Comparison of ENCODE assay signal across 11 cellular contexts in the genomic region with DNA sequence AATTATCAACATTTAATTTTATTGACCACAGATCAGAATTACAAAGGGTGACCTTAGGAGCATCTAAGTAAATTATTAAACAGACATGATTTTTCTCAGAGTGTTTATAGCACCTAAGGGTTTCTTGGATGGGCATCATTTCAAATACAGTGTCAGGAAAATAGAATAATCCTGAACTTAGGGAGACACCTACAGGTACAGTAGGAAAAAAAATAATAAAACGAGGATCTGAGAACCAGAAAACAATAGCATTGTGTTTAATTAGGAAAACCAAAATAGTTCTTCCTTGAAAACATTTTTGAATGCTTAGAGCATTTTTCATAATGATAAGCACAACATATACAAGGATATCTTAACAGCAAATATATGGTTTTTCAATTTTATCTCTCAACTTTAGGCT. TPM values are rescaled to one million over a fixed set of nuclear protein-coding genes. Genes with fewer than 3 reads are reported as not detected.
DNase-seq lines count a peak whose midpoint lies in the region; ATAC-seq, FAIRE-seq and TF ChIP-seq lines count a peak whose summit lies in the region.
"Had no signal": no experiment of that assay in that cellular context is flagged by ENCODE, and none has a peak within 500 bp of the region (broad histone marks: within the 10 kb centered on the region; RNA-seq: fewer than 3 reads in every experiment).

No MANE protein-coding gene starts in this region.

- H3K9ac ChIP-seq in OCI-LY3 (ENCODE audit: low read length) (no peak overlapping the region), endothelial cell of umbilical vein (replicated peaks; ENCODE audit: extremely low read depth, insufficient read depth, low read length) (no peak overlapping the region)
- H3K9ac ChIP-seq: BLaER1 treated with 17β-estradiol and CSF1 and Interleukin-3, amounts not matched to agents 10 nM and 100 nM had no signal

- H3K27ac ChIP-seq in A549: no peak overlapping the region
- no peak overlapping the region for H3K27ac ChIP-seq in OCI-LY3 (ENCODE audit: low read length)
- no peak overlapping the region for H3K27ac ChIP-seq in endothelial cell of umbilical vein (ENCODE audit: insufficient read depth, low read depth, low read length)
- H3K27ac ChIP-seq: BLaER1 treated with 17β-estradiol and CSF1 and Interleukin-3, amounts not matched to agents 10 nM and 100 nM had no signal

- no peak for TF ChIP-seq EP300 in A549 (IDR thresholded peaks at IDR 0.05)

- BruUV-seq in endothelial cell of umbilical vein (replicated peaks; lab: Mats Ljungman, UMichigan): no TSS peak

- ATAC-seq in A549 (no peak), GM18870 (IDR thresholded peaks at IDR 0.05; ENCODE audit: unreplicated experiment) (no peak)

- H3K79me2 ChIP-seq in OCI-LY3 (ENCODE audit: low read length) (no peaks in the 10 kb centered on the region), endothelial cell of umbilical vein (ENCODE audit: control insufficient read depth, insufficient read depth, low read length) (no peaks in the 10 kb centered on the region)

- H3K9me3 ChIP-seq in A549: no peaks in the 10 kb centered on the region
- no peaks in the 10 kb centered on the region for H3K9me3 ChIP-seq in OCI-LY3 (ENCODE audit: insufficient read depth, low read length)
- no peaks in the 10 kb centered on the region for H3K9me3 ChIP-seq in endothelial cell of umbilical vein (replicated peaks; ENCODE audit: control insufficient read depth, insufficient read depth, low read length)
- H3K9me3 ChIP-seq: BLaER1 treated with 17β-estradiol and CSF1 and Interleukin-3, amounts not matched to agents 10 nM and 100 nM had no signal

- peak; percentile 57 to 66 for TF ChIP-seq RAD21 in A549 (conservative IDR thresholded peaks at IDR 0.05 in 1 of 2, IDR thresholded peaks at IDR 0.05 in 1 of 2)

- 0% methylated on average over 1 of the region's 1 CpG for WGBS in A549 (ENCODE audit: missing lambda C conversion rate)

- CTCF ChIA-PET in A549 (lab: Yijun Ruan, JAX) (interaction anchor here (1.7 kb wide), 1 partner anchor 1643 kb away, joined by 5 read pairs; no protein-coding TSS in a partner anchor), endothelial cell of umbilical vein (lab: Charles Lee) (interaction anchor here (1.1 kb wide), 1 partner anchor 10 kb away, joined by 3 read pairs; no protein-coding TSS in a partner anchor)

- no peaks in the 10 kb centered on the region for H3K27me3 ChIP-seq in OCI-LY3 (ENCODE audit: low read depth, low read length)
- H3K27me3 ChIP-seq in endothelial cell of umbilical vein (ENCODE audit: control insufficient read depth in 2 of 2, insufficient read depth in 2 of 2, low read length in 2 of 2): no peaks in the 10 kb centered on the region
- H3K27me3 ChIP-seq: BLaER1 treated with 17β-estradiol and CSF1 and Interleukin-3, amounts not matched to agents 10 nM and 100 nM had no signal

- no peak for TF ChIP-seq POLR2A in A549 (IDR thresholded peaks at IDR 0.05; ENCODE audit: low read length)
- no peak for TF ChIP-seq POLR2A in H54 (IDR thresholded peaks at IDR 0.05; ENCODE audit: low read depth, low read length)
- TF ChIP-seq POLR2A in endothelial cell of umbilical vein (IDR thresholded peaks at IDR 0.05; ENCODE audit: low read depth, low read length): no peak

- DNase-seq in A549 (ENCODE audit: low read depth in 1 of 2, low spot score in 1 of 2): peak; percentile 4
- DNase-seq in H54 (ENCODE audit: insufficient read length, low spot score): no peak
- DNase-seq in endothelial cell of umbilical vein (ENCODE audit: low read depth, low spot score): peak; percentile 14
- DNase-seq in HuH-7 (ENCODE audit: low spot score): no peak
- DNase-seq in activated CD4-positive, alpha-beta T cell treated with anti-CD3 and anti-CD28 coated beads, Interleukin-2, amount 50 U/mL, for 4 hours: no peak
- DNase-seq in NCI-H128 (lab: John Stamatoyannopoulos, UW; ENCODE audit: unreplicated experiment): no peak
- DNase-seq: cortex of kidney had no signal

- no peak overlapping the region for H3K4me2 ChIP-seq in A549
- no peak overlapping the region for H3K4me2 ChIP-seq in OCI-LY3 (ENCODE audit: low read length)
- no peak overlapping the region for H3K4me2 ChIP-seq in endothelial cell of umbilical vein (ENCODE audit: insufficient read depth, low read length)
- H3K4me2 ChIP-seq: BLaER1 treated with 17β-estradiol and CSF1 and Interleukin-3, amounts not matched to agents 10 nM and 100 nM had no signal

- H3K4me1 ChIP-seq in A549: no peaks in the 10 kb centered on the region
- no peaks in the 10 kb centered on the region for H3K4me1 ChIP-seq in OCI-LY3 (ENCODE audit: low read length)
- H3K4me1 ChIP-seq in endothelial cell of umbilical vein (ENCODE audit: control insufficient read depth, extremely low read depth, insufficient read depth, low read length): no peaks in the 10 kb centered on the region
- H3K4me1 ChIP-seq: BLaER1 treated with 17β-estradiol and CSF1 and Interleukin-3, amounts not matched to agents 10 nM and 100 nM had no signal

- H4K20me1 ChIP-seq in OCI-LY3 (ENCODE audit: insufficient read depth, low read length) (no peaks in the 10 kb centered on the region), endothelial cell of umbilical vein (replicated peaks; ENCODE audit: control insufficient read depth, extremely low read depth, insufficient read depth, low read length) (no peaks in the 10 kb centered on the region)
- H4K20me1 ChIP-seq: BLaER1 treated with 17β-estradiol and CSF1 and Interleukin-3, amounts not matched to agents 10 nM and 100 nM had no signal

- no peak for FAIRE-seq in A549 (lab: Jason Lieb, UNC)
- peak; percentile 69 for FAIRE-seq in H54 (lab: Jason Lieb, UNC)
- no peak for FAIRE-seq in endothelial cell of umbilical vein (lab: Jason Lieb, UNC)
- FAIRE-seq: GM12892 had no signal

- no peaks in the 10 kb centered on the region for H3K9me1 ChIP-seq in endothelial cell of umbilical vein (replicated peaks; ENCODE audit: control insufficient read depth, extremely low read depth, insufficient read depth, low read length)

- POLR2A ChIA-PET in A549 (lab: Yijun Ruan, JAX): no interaction called here
- POLR2A ChIA-PET in endothelial cell of umbilical vein (lab: Charles Lee): no interaction called here

- dilution Hi-C loops in endothelial cell of umbilical vein (cut with MboI; ENCODE audit: extremely low pct_ligation_motif_present, low sequenced_read_pairs): no loop called here

- intact Hi-C loops in endothelial cell of umbilical vein (cut with micrococcal nuclease): loop anchor here (1.0 to 5.0 kb wide), 3 partner anchors 232 to 1636 kb away; no protein-coding TSS in a partner anchor

- no peaks in the 10 kb centered on the region for H3K36me3 ChIP-seq in OCI-LY3 (replicated peaks; ENCODE audit: low read depth, low read length)
- no peaks in the 10 kb centered on the region for H3K36me3 ChIP-seq in endothelial cell of umbilical vein (ENCODE audit: control insufficient read depth in 2 of 2, extremely low read depth in 1 of 2, insufficient read depth in 2 of 2, low read length in 2 of 2)

- TF ChIP-seq CTCF in A549 (IDR thresholded peaks at IDR 0.05): peak; percentile 54
- TF ChIP-seq CTCF in OCI-LY3 (IDR thresholded peaks at IDR 0.05; ENCODE audit: low read depth, low read length): peak; percentile 41
- TF ChIP-seq CTCF in endothelial cell of umbilical vein (IDR thresholded peaks at IDR 0.05; ENCODE audit: extremely low read depth in 1 of 2, insufficient read depth in 1 of 2, low read depth in 1 of 2, low read length in 2 of 2): no peak

- H2AFZ ChIP-seq in OCI-LY3 (ENCODE audit: low read depth, low read length) (no peak overlapping the region), endothelial cell of umbilical vein (ENCODE audit: low read depth, low read length) (no peak overlapping the region)

- no peak overlapping the region for H3K4me3 ChIP-seq in A549
- H3K4me3 ChIP-seq in OCI-LY3 (ENCODE audit: low read length): no peak overlapping the region
- no peak overlapping the region for H3K4me3 ChIP-seq in endothelial cell of umbilical vein (replicated peaks in 1 of 3; ENCODE audit: insufficient read depth in 1 of 3, low read depth in 1 of 3, low read length in 3 of 3)
- H3K4me3 ChIP-seq: BLaER1 treated with 17β-estradiol and CSF1 and Interleukin-3, amounts not matched to agents 10 nM and 100 nM had no signal

TF ChIP-seq in A549, 52 proteins besides CTCF, POLR2A, EP300 and RAD21 (continues in another document):
- peak; percentile 40; the same call in 2 of the 3 replicates for TF ChIP-seq SMC3 (IDR thresholded peaks at IDR 0.05)

TF ChIP-seq in endothelial cell of umbilical vein, 7 proteins besides CTCF, POLR2A, EP300 and RAD21 (continues in another document):
- TF ChIP-seq MYC (IDR thresholded peaks at IDR 0.05; ENCODE audit: low read depth, low read length): no peak

RNA-seq across cellular contexts. Expression of gene MMUT, which starts 39.2 kb away (rescaled TPM):
- polyA plus RNA-seq in A549 (2011; rRNA removed) (11.5 and 14.3 TPM in 2 replicates), A549 (2017; fragmentation: RNase III; extraction: RNeasy Plus Mini Kit Qiagen cat#74134 plus additional on column Dnase treatment) (6.4 to 6.8 TPM (median 6.6 TPM) in 3 replicates), endothelial cell of umbilical vein (6.6 and 7.8 TPM in 2 replicates)
- 1.9 and 2.3 TPM in 2 replicates for polyA plus RNA-seq in A549 (2012; cell fraction: cytosol; rRNA removed)
- 2.1 and 3.3 TPM in 2 replicates for polyA plus RNA-seq in A549 (2012; cell fraction: nucleus; rRNA removed)
- polyA minus RNA-seq in A549 (2011; rRNA and poly(A)+ RNA removed): 4.5 and 5.1 TPM in 2 replicates
- 15.7 and 16.2 TPM in 2 replicates for total RNA-seq in endothelial cell of umbilical vein
- polyA plus RNA-seq in endothelial cell of umbilical vein (2011; cell fraction: cytosol; rRNA removed): 7.9 and 8.1 TPM in 2 replicates
- polyA plus RNA-seq in endothelial cell of umbilical vein (2011; cell fraction: nucleus; rRNA removed): 14.3 and 17.5 TPM in 2 replicates
- 12.3 and 12.7 TPM in 2 replicates for polyA plus RNA-seq in endothelial cell of umbilical vein (2012)
- polyA minus RNA-seq in endothelial cell of umbilical vein: 12.9 and 15.1 TPM in 2 replicates
- polyA minus RNA-seq in endothelial cell of umbilical vein (2011; cell fraction: cytosol; rRNA and poly(A)+ RNA removed): 7.0 TPM
- polyA minus RNA-seq in endothelial cell of umbilical vein (2011; cell fraction: nucleus; rRNA and poly(A)+ RNA removed): 7.5 and 9.2 TPM in 2 replicates

RNA-seq across cellular contexts. Expression of gene CENPQ, which starts 39.4 kb away (rescaled TPM):
- polyA plus RNA-seq in A549 (2011; rRNA removed) (9.7 and 14.2 TPM in 2 replicates), A549 (2017; fragmentation: RNase III; extraction: RNeasy Plus Mini Kit Qiagen cat#74134 plus additional on column Dnase treatment) (9.7 to 11.4 TPM (median 10.2 TPM) in 3 replicates), endothelial cell of umbilical vein (2.2 and 3.3 TPM in 2 replicates)
- polyA plus RNA-seq in A549 (2012; cell fraction: cytosol; rRNA removed): 2.8 and 2.9 TPM in 2 replicates
- polyA plus RNA-seq in A549 (2012; cell fraction: nucleus; rRNA removed): 0.84 and 2.0 TPM in 2 replicates
- polyA minus RNA-seq in A549 (2011; rRNA and poly(A)+ RNA removed): 1.2 and 1.5 TPM in 2 replicates
- 8.0 and 8.2 TPM in 2 replicates for total RNA-seq in endothelial cell of umbilical vein
- polyA plus RNA-seq in endothelial cell of umbilical vein (2011; cell fraction: cytosol; rRNA removed): 3.9 and 5.1 TPM in 2 replicates
- polyA plus RNA-seq in endothelial cell of umbilical vein (2011; cell fraction: nucleus; rRNA removed): 3.3 and 5.0 TPM in 2 replicates
- polyA plus RNA-seq in endothelial cell of umbilical vein (2012): 3.8 and 7.1 TPM in 2 replicates
- 0.79 and 1.2 TPM in 2 replicates for polyA minus RNA-seq in endothelial cell of umbilical vein
- polyA minus RNA-seq in endothelial cell of umbilical vein (2011; cell fraction: cytosol; rRNA and poly(A)+ RNA removed): 1.8 TPM
- 0.87 and 2.0 TPM in 2 replicates for polyA minus RNA-seq in endothelial cell of umbilical vein (2011; cell fraction: nucleus; rRNA and poly(A)+ RNA removed)

Comparison
In these comparisons a context has a peak if more than half of its experiments do, and no peak if none do; other contexts are left out.
1. DNase-seq: peak in A549 (2 of 2) and endothelial cell of umbilical vein (single experiment); none in H54 (single experiment), HuH-7 (single experiment), activated CD4-positive, alpha-beta T cell treated with anti-CD3 and anti-CD28 coated beads, Interleukin-2, amount 50 U/mL, for 4 hours (0 of 2) and NCI-H128 (single experiment).
2. CTCF ChIP-seq: peak in A549 (single experiment) and OCI-LY3 (single experiment); none in endothelial cell of umbilical vein (0 of 2).